Comparison of ENCODE assay signal across 24 cellular contexts in genomic region chr6:78268591-78268990, GRCh38.
"Had no signal": no experiment of that assay in that cellular context is flagged by ENCODE, and none has a peak within 500 bp of the region (broad histone marks: within the 10 kb centered on the region; RNA-seq: fewer than 3 reads in every experiment).

No MANE protein-coding gene starts in this region.

- H3K27ac ChIP-seq: coronary artery, esophagus squamous epithelium, heart left ventricle, hepatocyte, left lung, prostate gland, right atrium auricular region, testis, tibial artery had no signal

- H3K9me3 ChIP-seq: esophagus squamous epithelium, heart left ventricle, left lung, prostate gland, right atrium auricular region, testis, tibial artery had no signal

- H3K27me3 ChIP-seq: esophagus squamous epithelium, heart left ventricle, hepatocyte, left lung, right atrium auricular region, testis, tibial artery had no signal

- H3K4me3 ChIP-seq: coronary artery, esophagus squamous epithelium, heart left ventricle, hepatocyte, left lung, prostate gland, right atrium auricular region, smooth muscle cell, testis, tibial artery had no signal

- FAIRE-seq: endothelial cell of umbilical vein, frontal cortex had no signal

- H3K4me1 ChIP-seq: esophagus squamous epithelium, heart left ventricle, left lung, prostate gland, right atrium auricular region, testis, tibial artery had no signal

- H3K36me3 ChIP-seq: esophagus squamous epithelium, heart left ventricle, left lung, prostate gland, right atrium auricular region, tibial artery had no signal

- DNase-seq: dermis blood vessel endothelial cell; effector memory CD4-positive, alpha-beta T cell; erythroblast; esophagus squamous epithelium; heart left ventricle; left cardiac atrium; left lung; mesenchymal stem cell; naive thymus-derived CD8-positive, alpha-beta T cell; nephron progenitor cell; nucleus accumbens; stimulated activated CD4-positive, alpha-beta T cell treated with anti-CD3 and anti-CD28 coated beads, Interleukin-2, amount 100 ng/mL, for 24 hours; stimulated activated CD4-positive, alpha-beta T cell treated with anti-CD3 and anti-CD28 coated beads, Interleukin-4, amount 100 ng/mL, for 24 hours; stimulated activated naive CD8-positive, alpha-beta T cell treated with anti-CD3 and anti-CD28 coated beads, Interleukin-15, Interleukin-2, amounts not matched to agents 100 U/mL and 50 U/mL, for 24 hours; substantia nigra; testis; tibial artery had no signal
